In genomic region chr11:46133119-46133518, GRCh38 we compare ENCODE assay signal across 23 cellular contexts.
"Had no signal": no experiment of that assay in that cellular context is flagged by ENCODE, and none has a peak within 500 bp of the region (broad histone marks: within the 10 kb centered on the region; RNA-seq: fewer than 3 reads in every experiment).

No MANE protein-coding gene starts in this region.

- H3K36me3 ChIP-seq: lower lobe of right lung, prostate gland, spleen, suprapubic skin, thyroid gland had no signal

- H3K4me3 ChIP-seq: coronary artery, lower lobe of right lung, prostate gland, spleen, suprapubic skin, thyroid gland had no signal

- H3K4me3 Mint-ChIP-seq: memory B cell; mesothelial cell of epicardium; natural killer cell treated with Interleukin-12 subunit alpha and Interleukin-12 subunit beta and Interleukin-15 and Interleukin-18, amount 100 ng/mL, for 72 hours; type B pancreatic cell had no signal

- H3K4me1 Mint-ChIP-seq: mesothelial cell of epicardium had no signal

- H3K4me1 ChIP-seq: lower lobe of right lung, parathyroid adenoma, prostate gland, spleen, suprapubic skin, thyroid gland had no signal

- H3K27ac Mint-ChIP-seq: memory B cell; mesothelial cell of epicardium; natural killer cell treated with Interleukin-12 subunit alpha and Interleukin-12 subunit beta and Interleukin-15 and Interleukin-18, amount 100 ng/mL, for 72 hours; type B pancreatic cell had no signal

- ATAC-seq: lower lobe of right lung; natural killer cell treated with Interleukin-12 subunit alpha and Interleukin-12 subunit beta and Interleukin-15 and Interleukin-18, amount 100 ng/mL, for 72 hours; sciatic nerve had no signal

- H3K9me3 Mint-ChIP-seq: memory B cell; mesothelial cell of epicardium; natural killer cell treated with Interleukin-12 subunit alpha and Interleukin-12 subunit beta and Interleukin-15 and Interleukin-18, amount 100 ng/mL, for 72 hours; type B pancreatic cell had no signal

- H3K27me3 ChIP-seq: spleen, suprapubic skin, thyroid gland had no signal

- H3K27me3 Mint-ChIP-seq: type B pancreatic cell had no signal

- DNase-seq: effector CD8-positive, alpha-beta T cell; foreskin melanocyte; head of caudate nucleus; hypothalamus; kidney glomerular epithelial cell; lower lobe of right lung; occipital lobe; retina; spleen; stimulated activated CD4-positive, alpha-beta T cell treated with anti-CD3 and anti-CD28 coated beads, Interleukin-15, amount 100 ng/mL, for 24 hours; stimulated activated CD4-positive, alpha-beta T cell treated with anti-CD3 and anti-CD28 coated beads, Interleukin-1b, Interleukin-23, amount 100 ng/mL, for 48 hours; stimulated activated CD4-positive, alpha-beta T cell treated with anti-CD3 and anti-CD28 coated beads, Interleukin-4, amount 100 ng/mL, for 4 hours; stimulated activated naive CD4-positive, alpha-beta T cell; thyroid gland had no signal

- H3K9me3 ChIP-seq: lower lobe of right lung, prostate gland, spleen, suprapubic skin, thyroid gland had no signal

- H3K27ac ChIP-seq: coronary artery, lower lobe of right lung, parathyroid adenoma, prostate gland, spleen, suprapubic skin, thyroid gland had no signal
